ENCODE assay signal across 26 cellular contexts in genomic region chr9:90393355-90394152, GRCh38.
DNase-seq lines count a peak whose midpoint lies in the region; ATAC-seq and TF ChIP-seq lines count a peak whose summit lies in the region.
"Had no signal": no experiment of that assay in that cellular context is flagged by ENCODE, and none has a peak within 500 bp of the region (broad histone marks: within the 10 kb centered on the region; RNA-seq: fewer than 3 reads in every experiment).

No MANE protein-coding gene starts in this region.

- H3K4me1 ChIP-seq in left lung (no peaks in the 10 kb centered on the region), SJCRH30 (no peaks in the 10 kb centered on the region)
- H3K4me1 ChIP-seq: adrenal gland, esophagus squamous epithelium, gastroesophageal sphincter, HAP-1 had no signal

- H3K4me3 Mint-ChIP-seq in chondrocyte (ENCODE audit: unreplicated experiment): no peak overlapping the region
- H3K4me3 Mint-ChIP-seq: activated CD8-positive, alpha-beta memory T cell treated with anti-CD3 and anti-CD28 coated beads, Interleukin-2, amount 10 ng/mL, durations not matched to agents 7 days and 5 days; activated T-cell treated with anti-CD3 and anti-CD28 coated beads, Interleukin-2, amount 50 U/mL, for 72 hours; effector memory CD8-positive, alpha-beta T cell; natural killer cell treated with Interleukin-12 subunit alpha and Interleukin-12 subunit beta and Interleukin-15 and Interleukin-18, amount 100 ng/mL, for 72 hours had no signal

- peak; percentile 80 for ATAC-seq in left lung
- no peak for ATAC-seq in HG02588 (IDR thresholded peaks at IDR 0.05; ENCODE audit: unreplicated experiment)
- ATAC-seq: activated CD8-positive, alpha-beta memory T cell treated with anti-CD3 and anti-CD28 coated beads, Interleukin-2, amount 10 ng/mL, durations not matched to agents 7 days and 5 days; activated T-cell treated with anti-CD3 and anti-CD28 coated beads, Interleukin-2, amount 50 U/mL, for 72 hours; effector memory CD8-positive, alpha-beta T cell; gastroesophageal sphincter; natural killer cell treated with Interleukin-12 subunit alpha and Interleukin-12 subunit beta and Interleukin-15 and Interleukin-18, amount 100 ng/mL, for 72 hours; sciatic nerve; stimulated activated naive CD8-positive, alpha-beta T cell treated with anti-CD3 and anti-CD28 coated beads, Interleukin-15, Interleukin-2, amounts not matched to agents 100 U/mL and 50 U/mL, for 24 hours had no signal

- H3K27me3 Mint-ChIP-seq in chondrocyte (ENCODE audit: low read depth): no peaks in the 10 kb centered on the region

- H3K4me3 ChIP-seq in left lung: no peak overlapping the region
- H3K4me3 ChIP-seq in foreskin fibroblast (ENCODE audit: low read depth in 1 of 2, low read length in 2 of 2): no peak overlapping the region
- no peak overlapping the region for H3K4me3 ChIP-seq in SJCRH30
- H3K4me3 ChIP-seq: adrenal gland, esophagus squamous epithelium, gastroesophageal sphincter, HAP-1, thoracic aorta had no signal

- H3K27ac ChIP-seq in left lung (no peak overlapping the region), SJCRH30 (no peak overlapping the region)
- H3K27ac ChIP-seq: adrenal gland, esophagus squamous epithelium, gastroesophageal sphincter, thoracic aorta had no signal

- H3K27me3 ChIP-seq in left lung (no peaks in the 10 kb centered on the region), SJCRH30 (no peaks in the 10 kb centered on the region)
- H3K27me3 ChIP-seq: adrenal gland, esophagus squamous epithelium, gastroesophageal sphincter had no signal

- intact Hi-C loops in left lung (cut with DNase I): no loop called here

- H3K36me3 ChIP-seq in left lung: no peaks in the 10 kb centered on the region
- no peaks in the 10 kb centered on the region for H3K36me3 ChIP-seq in SJCRH30
- H3K36me3 ChIP-seq: adrenal gland, esophagus squamous epithelium, gastroesophageal sphincter, HAP-1, thoracic aorta, WERI-Rb-1 had no signal

- TF ChIP-seq CTCF in chondrocyte (IDR thresholded peaks at IDR 0.05): no peak
- no peak for TF ChIP-seq CTCF in left lung (IDR thresholded peaks at IDR 0.05)
- TF ChIP-seq CTCF in foreskin fibroblast (IDR thresholded peaks at IDR 0.05; ENCODE audit: low read depth, low read length): no peak

- peak; percentile 5 for DNase-seq in HS-5 (ENCODE audit: low read depth)
- no peak for DNase-seq in chondrocyte (ENCODE audit: low spot score)
- DNase-seq in left lung: no peak
- DNase-seq in ureter (ENCODE audit: low spot score): peak; percentile 60
- DNase-seq in foreskin fibroblast: no peak
- DNase-seq in SJCRH30: no peak
- DNase-seq: activated CD4-positive, alpha-beta T cell treated with anti-CD3 and anti-CD28 coated beads, Interleukin-2, amount 50 U/mL, for 1 hour; activated CD8-positive, alpha-beta memory T cell treated with anti-CD3 and anti-CD28 coated beads, Interleukin-2, amount 10 ng/mL, durations not matched to agents 7 days and 5 days; activated naive CD4-positive, alpha-beta T cell treated with Interleukin-2 at 50 U/mL for 16 hours; activated T-cell treated with anti-CD3 and anti-CD28 coated beads, Interleukin-2, amount 50 U/mL, for 72 hours; adrenal gland; effector memory CD8-positive, alpha-beta T cell; esophagus squamous epithelium; NCI-H1048; NCI-H187 treated with DMSO at 0.1 percent for 48 hours; NCI-H69; RPMI8226; SK-N-SH; stimulated activated naive CD8-positive, alpha-beta T cell treated with anti-CD3 and anti-CD28 coated beads, Interleukin-15, Interleukin-2, amounts not matched to agents 100 U/mL and 50 U/mL, for 24 hours had no signal

- H3K9me3 ChIP-seq in left lung (no peaks in the 10 kb centered on the region), SJCRH30 (replicated peaks) (no peaks in the 10 kb centered on the region)
- H3K9me3 ChIP-seq: adrenal gland, esophagus squamous epithelium, gastroesophageal sphincter, HAP-1, SK-N-SH, thoracic aorta had no signal

- H3K9me3 Mint-ChIP-seq in chondrocyte (ENCODE audit: low read depth): no peaks in the 10 kb centered on the region
- H3K9me3 Mint-ChIP-seq: activated T-cell treated with anti-CD3 and anti-CD28 coated beads, Interleukin-2, amount 50 U/mL, for 72 hours; natural killer cell treated with Interleukin-12 subunit alpha and Interleukin-12 subunit beta and Interleukin-15 and Interleukin-18, amount 100 ng/mL, for 72 hours had no signal

- H3K27ac Mint-ChIP-seq in chondrocyte (ENCODE audit: unreplicated experiment): peak overlapping the region; percentile 73
- H3K27ac Mint-ChIP-seq: activated CD8-positive, alpha-beta memory T cell treated with anti-CD3 and anti-CD28 coated beads, Interleukin-2, amount 10 ng/mL, durations not matched to agents 7 days and 5 days; activated T-cell treated with anti-CD3 and anti-CD28 coated beads, Interleukin-2, amount 50 U/mL, for 72 hours; effector memory CD8-positive, alpha-beta T cell; natural killer cell treated with Interleukin-12 subunit alpha and Interleukin-12 subunit beta and Interleukin-15 and Interleukin-18, amount 100 ng/mL, for 72 hours had no signal

- H3K36me3 Mint-ChIP-seq in chondrocyte (ENCODE audit: low read depth): no peaks in the 10 kb centered on the region
- H3K36me3 Mint-ChIP-seq: activated CD8-positive, alpha-beta memory T cell treated with anti-CD3 and anti-CD28 coated beads, Interleukin-2, amount 10 ng/mL, durations not matched to agents 7 days and 5 days; natural killer cell treated with Interleukin-12 subunit alpha and Interleukin-12 subunit beta and Interleukin-15 and Interleukin-18, amount 100 ng/mL, for 72 hours had no signal

- H3K4me1 Mint-ChIP-seq in chondrocyte (ENCODE audit: low read depth): peaks cover 33% of the 10 kb centered on the region
- H3K4me1 Mint-ChIP-seq: activated CD8-positive, alpha-beta memory T cell treated with anti-CD3 and anti-CD28 coated beads, Interleukin-2, amount 10 ng/mL, durations not matched to agents 7 days and 5 days had no signal

Comparison
In these comparisons a context has a peak if more than half of its experiments do, and no peak if none do; other contexts are left out.
1. DNase-seq: peak in HS-5 (single experiment) and ureter (single experiment); none in chondrocyte (single experiment), left lung (0 of 2), foreskin fibroblast (0 of 2) and SJCRH30 (0 of 2).